Comparison of ENCODE assay signal across 10 cellular contexts in genomic region chr5:140725799-140726471, GRCh38. TPM values are rescaled to one million over a fixed set of nuclear protein-coding genes. Genes with fewer than 3 reads are reported as not detected.
DNase-seq lines count a peak whose midpoint lies in the region; ATAC-seq and TF ChIP-seq lines count a peak whose summit lies in the region.
"Had no signal": no experiment of that assay in that cellular context is flagged by ENCODE, and none has a peak within 500 bp of the region (broad histone marks: within the 10 kb centered on the region; RNA-seq: fewer than 3 reads in every experiment).

No MANE protein-coding gene starts in this region.

- no peaks in the 10 kb centered on the region for H3K9me3 Mint-ChIP-seq in neural crest cell

- 5 to 6% methylated on average over 23 of the region's 23 CpGs for WGBS in testis, 2 donors

- ATAC-seq in HG02938 (IDR thresholded peaks at IDR 0.05; ENCODE audit: unreplicated experiment) = peak; percentile 98
- peak; percentile 98 for ATAC-seq in esophagus mucosa

- no peaks in the 10 kb centered on the region for H3K36me3 Mint-ChIP-seq in neural crest cell (ENCODE audit: low read depth)

- H3K4me1 ChIP-seq in testis = no peaks in the 10 kb centered on the region
- H3K4me1 ChIP-seq: BLaER1 had no signal

- DNase-seq in NCI-H1417 (lab: John Stamatoyannopoulos, UW) (peak in 2 of 3 experiments; percentile 57 to 83), NCI-H1417 treated with DMSO at 0.1 percent for 48 hours (lab: John Stamatoyannopoulos, UW) (no peak), NCI-H774 (lab: John Stamatoyannopoulos, UW) (peak; percentile 84), activated T-cell treated with anti-CD3 and anti-CD28 coated beads for 24 hours (ENCODE audit: low read depth) (peak; percentile 82), neural crest cell (ENCODE audit: low read depth, low spot score) (peak; percentile 48), testis (peak; percentile 51)

- H3K27me3 Mint-ChIP-seq in neural crest cell (ENCODE audit: low read depth) = peaks cover 41% of the 10 kb centered on the region

- H3K27ac ChIP-seq in testis = no peak overlapping the region
- H3K27ac ChIP-seq: BLaER1, skin epidermis had no signal

- H3K9me3 ChIP-seq in testis = no peaks in the 10 kb centered on the region
- H3K9me3 ChIP-seq: BLaER1 had no signal

- no peak for TF ChIP-seq CTCF in neural crest cell (conservative IDR thresholded peaks at IDR 0.05)
- TF ChIP-seq CTCF in testis (IDR thresholded peaks at IDR 0.05) = no peak

- no peak overlapping the region for H3K4me3 ChIP-seq in testis
- H3K4me3 ChIP-seq: BLaER1 had no signal

- peak overlapping the region; percentile 85 for H3K4me3 Mint-ChIP-seq in neural crest cell

- intact Hi-C loops in testis (cut with DNase I; ENCODE audit: low total_unique reads) = no loop called here

- no peak for TF ChIP-seq POLR2A in testis (IDR thresholded peaks at IDR 0.05)

- peak overlapping the region; percentile 73 for H3K27ac Mint-ChIP-seq in neural crest cell (ENCODE audit: unreplicated experiment)

- no peaks in the 10 kb centered on the region for H3K27me3 ChIP-seq in testis
- H3K27me3 ChIP-seq: BLaER1 had no signal

- H3K36me3 ChIP-seq in testis (ENCODE audit: low read depth, missing control alignments) = no peaks in the 10 kb centered on the region
- H3K36me3 ChIP-seq: BLaER1 had no signal

- H3K4me1 Mint-ChIP-seq in neural crest cell = peaks cover 12% of the 10 kb centered on the region

RNA-seq across cellular contexts. Expression of gene ZMAT2, which starts 25.7 kb away (rescaled TPM):
- total RNA-seq in esophagus mucosa (39.7 TPM), neural crest cell (53.0 and 55.0 TPM in 2 replicates), testis (10 to 100 TPM; 28.5 to 30.2 TPM)
- polyA plus RNA-seq in testis (ENCODE audit: insufficient read depth, low read depth, low replicate concordance) = 50.5 TPM

RNA-seq across cellular contexts. Expression of gene HARS2, which starts 34.7 kb away (rescaled TPM):
- total RNA-seq in esophagus mucosa (14.0 TPM), neural crest cell (31.8 and 33.2 TPM in 2 replicates), testis (10 to 100 TPM; 40.2 to 43.1 TPM)
- 30.8 TPM for polyA plus RNA-seq in testis (ENCODE audit: insufficient read depth, low read depth, low replicate concordance)

RNA-seq across cellular contexts. Expression of gene HARS1, which starts 34.8 kb away (rescaled TPM):
- total RNA-seq in esophagus mucosa (43.0 TPM), neural crest cell (92.7 and 98.7 TPM in 2 replicates), testis (10 to 100 TPM; 58.7 to 63.9 TPM)
- 73.4 TPM for polyA plus RNA-seq in testis (ENCODE audit: insufficient read depth, low read depth, low replicate concordance)

RNA-seq across cellular contexts. Expression of gene DND1, which starts 52.6 kb away (rescaled TPM):
- total RNA-seq in esophagus mucosa (0.44 TPM), neural crest cell (4.2 and 4.6 TPM in 2 replicates), testis (10 to 100 TPM; 31.8 to 47.2 TPM)
- polyA plus RNA-seq in testis (ENCODE audit: insufficient read depth, low read depth, low replicate concordance) = 21.8 TPM
